In genomic region chr17:39208893-39209292, GRCh38 we compare ENCODE assay signal across 9 cellular contexts. TPM values are rescaled to one million over a fixed set of nuclear protein-coding genes. Genes with fewer than 3 reads are reported as not detected.
A peak's percentile ranks its signal among the peaks of the same experiment; 100 is the strongest.
DNase-seq lines count a peak whose midpoint lies in the region; ATAC-seq and TF ChIP-seq lines count a peak whose summit lies in the region.
"Had no signal": no experiment of that assay in that cellular context is flagged by ENCODE, and none has a peak within 500 bp of the region (broad histone marks: within the 10 kb centered on the region; RNA-seq: fewer than 3 reads in every experiment).

No MANE protein-coding gene starts in this region.

- no peaks in the 10 kb centered on the region for H3K79me1 ChIP-seq in neuronal stem cell (ENCODE audit: low read depth, low read length)

- H3K4me2 ChIP-seq in neuronal stem cell (ENCODE audit: insufficient read depth, low read length, poor library complexity, severe bottlenecking) = no peak overlapping the region

- ATAC-seq in activated CD4-positive, alpha-beta T cell treated with anti-CD3 and anti-CD28 coated beads for 36 hours = peak; percentile 7
- peak; percentile 51 for ATAC-seq in HG03520 (IDR thresholded peaks at IDR 0.05; ENCODE audit: unreplicated experiment)

- H2BK5ac ChIP-seq in neuronal stem cell (ENCODE audit: low read length) = no peak overlapping the region

- no peaks in the 10 kb centered on the region for H3K9me3 Mint-ChIP-seq in activated CD4-positive, alpha-beta T cell treated with anti-CD3 and anti-CD28 coated beads for 36 hours (ENCODE audit: low read depth)

- POLR2A ChIA-PET in activated CD4-positive, alpha-beta T cell treated with anti-CD3 and anti-CD28 coated beads for 36 hours (lab: Charles Lee) = interaction anchor here (0.7 to 1.3 kb wide), 3 partner anchors 9 to 107 kb away, joined by 3 to 6 read pairs (median 4); partner anchors contain the start of gene RPL19

- H3K4ac ChIP-seq in neuronal stem cell (ENCODE audit: low read length) = no peak overlapping the region

- peak overlapping the region; percentile 2 for H2BK15ac ChIP-seq in neuronal stem cell (ENCODE audit: low read length)

- peaks cover 14 to 16% of the 10 kb centered on the region in 2 donors for H3K4me1 ChIP-seq in neuronal stem cell (ENCODE audit: control insufficient read depth in 2 of 2, insufficient read depth in 1 of 2, low read depth in 1 of 2, low read length in 2 of 2)
- peaks cover 20% of the 10 kb centered on the region for H3K4me1 ChIP-seq in effector memory CD4-positive, alpha-beta T cell (ENCODE audit: control insufficient read depth, insufficient read depth, low read length, poor library complexity, severe bottlenecking)

- H2BK120ac ChIP-seq in neuronal stem cell (ENCODE audit: low read depth, low read length) = no peak overlapping the region

- intact Hi-C loops in activated CD4-positive, alpha-beta T cell treated with anti-CD3 and anti-CD28 coated beads for 36 hours (cut with DNase I, micrococcal nuclease) = loop anchor here (5.0 to 10.0 kb wide), 3 partner anchors 256 to 416 kb away; partner anchors contain the start of genes CDK12 (in 1 of the 2) and PPP1R1B (in 1 of the 2)

- CTCF ChIA-PET in activated CD4-positive, alpha-beta T cell treated with anti-CD3 and anti-CD28 coated beads for 36 hours (lab: Charles Lee) = interaction anchor here (0.5 to 8.2 kb wide), 6 partner anchors 9 to 418 kb away, joined by 3 to 170 read pairs (median 11); partner anchors contain the start of genes PPP1R1B and RPL19

- peak overlapping the region; percentile 16 for H3K18ac ChIP-seq in neuronal stem cell (ENCODE audit: low read length)

- H3K27ac ChIP-seq in WERI-Rb-1 (no peak overlapping the region), neuronal stem cell (replicated peaks; ENCODE audit: low read length) (no peak overlapping the region)
- no peak overlapping the region for H3K27ac ChIP-seq in effector memory CD4-positive, alpha-beta T cell (ENCODE audit: insufficient read depth, low read length, poor library complexity, severe bottlenecking)

- no peak overlapping the region for H3K14ac ChIP-seq in neuronal stem cell (ENCODE audit: low read length)

- H2AK5ac ChIP-seq in neuronal stem cell (ENCODE audit: low read depth, low read length) = no peak overlapping the region

- no CpG with 5 or more reads among the region's 8 CpGs for WGBS in neuronal stem cell (ENCODE audit: extremely low coverage in 2 of 2, insufficient read length in 2 of 2, insufficient replicate concordance in 1 of 2), 2 donors

- H3K9ac ChIP-seq in neuronal stem cell (ENCODE audit: low read depth, low read length, poor library complexity) = no peak overlapping the region

- peak overlapping the region; percentile 38 for H3K4me3 Mint-ChIP-seq in activated CD4-positive, alpha-beta T cell treated with anti-CD3 and anti-CD28 coated beads for 36 hours

- no peak overlapping the region for H4K91ac ChIP-seq in neuronal stem cell (ENCODE audit: low read depth, low read length, poor library complexity)

- no peak overlapping the region for H4K8ac ChIP-seq in neuronal stem cell (ENCODE audit: low read depth, low read length)

- peaks cover 35% of the 10 kb centered on the region for H3K4me1 Mint-ChIP-seq in activated CD4-positive, alpha-beta T cell treated with anti-CD3 and anti-CD28 coated beads for 36 hours

- TF ChIP-seq CTCF in WERI-Rb-1 (IDR thresholded peaks at IDR 0.05; ENCODE audit: low read depth, low read length) = no peak

- peak; percentile 63 for DNase-seq in activated CD4-positive, alpha-beta T cell treated with anti-CD3 and anti-CD28 coated beads for 36 hours
- no peak for DNase-seq in activated CD4-positive, alpha-beta T cell treated with anti-CD3 and anti-CD28 coated beads, Interleukin-2, amount 50 U/mL, for 4 hours
- DNase-seq in WERI-Rb-1 (peak; percentile 40), neuronal stem cell (ENCODE audit: low spot score) (no peak), retina (no peak), T1000 (lab: John Stamatoyannopoulos, UW) (no peak)
- no peak for DNase-seq in effector memory CD4-positive, alpha-beta T cell

- no peak overlapping the region for H3K27ac Mint-ChIP-seq in activated CD4-positive, alpha-beta T cell treated with anti-CD3 and anti-CD28 coated beads for 36 hours

- H3K36me3 Mint-ChIP-seq in activated CD4-positive, alpha-beta T cell treated with anti-CD3 and anti-CD28 coated beads for 36 hours (ENCODE audit: low read depth) = peaks cover 13% of the 10 kb centered on the region

- H3K36me3 ChIP-seq in WERI-Rb-1 (peaks cover 13% of the 10 kb centered on the region), neuronal stem cell (replicated peaks in 1 of 2; ENCODE audit: control insufficient read depth in 2 of 2, insufficient read depth in 2 of 2, low read length in 2 of 2) (peaks cover 10 to 14% of the 10 kb centered on the region in 2 donors)
- peaks cover 13% of the 10 kb centered on the region for H3K36me3 ChIP-seq in effector memory CD4-positive, alpha-beta T cell (ENCODE audit: control insufficient read depth, insufficient read depth, low read length)

- no peak overlapping the region for H2BK12ac ChIP-seq in neuronal stem cell (ENCODE audit: low read length)

- H3K27me3 Mint-ChIP-seq in activated CD4-positive, alpha-beta T cell treated with anti-CD3 and anti-CD28 coated beads for 36 hours = no peaks in the 10 kb centered on the region

- no peak overlapping the region for H3K23ac ChIP-seq in neuronal stem cell (ENCODE audit: low read depth, low read length, poor library complexity)

- H2AFZ ChIP-seq in neuronal stem cell (ENCODE audit: low read length) = no peak overlapping the region

- H3K9me3 ChIP-seq in WERI-Rb-1 (ENCODE audit: severe bottlenecking) = no peaks in the 10 kb centered on the region
- H3K9me3 ChIP-seq in neuronal stem cell (replicated peaks in 1 of 2; ENCODE audit: control insufficient read depth in 2 of 2, insufficient read depth in 1 of 2, low read depth in 1 of 2, low read length in 2 of 2) = no peaks in the 10 kb centered on the region
- no peaks in the 10 kb centered on the region for H3K9me3 ChIP-seq in effector memory CD4-positive, alpha-beta T cell (ENCODE audit: control insufficient read depth, low read length)

- H3K27me3 ChIP-seq in WERI-Rb-1 (ENCODE audit: insufficient read depth, low read depth, severe bottlenecking) = no peaks in the 10 kb centered on the region
- H3K27me3 ChIP-seq in neuronal stem cell (ENCODE audit: control insufficient read depth in 3 of 3, insufficient read depth in 3 of 3, low read depth in 1 of 3, low read length in 3 of 3) = peaks cover 0 to 56% (median 15%) of the 10 kb centered on the region in 3 experiments
- H3K27me3 ChIP-seq in effector memory CD4-positive, alpha-beta T cell (replicated peaks; ENCODE audit: control insufficient read depth, insufficient read depth, low read length, poor library complexity, severe bottlenecking) = no peaks in the 10 kb centered on the region

- no peak overlapping the region for H3K4me3 ChIP-seq in WERI-Rb-1 (ENCODE audit: low read depth, low read length)
- no peak overlapping the region for H3K4me3 ChIP-seq in neuronal stem cell (ENCODE audit: low read length in 2 of 2)
- no peak overlapping the region for H3K4me3 ChIP-seq in effector memory CD4-positive, alpha-beta T cell (ENCODE audit: insufficient read depth, low read depth, low read length, poor library complexity, severe bottlenecking)

RNA-seq across cellular contexts. Expression of gene RPL19, which starts 8.8 kb away (rescaled TPM):
- total RNA-seq in activated CD4-positive, alpha-beta T cell treated with anti-CD3 and anti-CD28 coated beads for 36 hours = 1,000 to 10,000 TPM; 2,801 to 2,985 TPM
- polyA plus RNA-seq in neuronal stem cell (2013, experiment 1 of 2) = 2,934 TPM
- polyA plus RNA-seq in neuronal stem cell (2013, experiment 2 of 2) = 2,874 TPM

RNA-seq across cellular contexts. Expression of gene CACNB1, which starts 11.4 kb away (rescaled TPM):
- 10 to 100 TPM; 11.8 to 12.3 TPM for total RNA-seq in activated CD4-positive, alpha-beta T cell treated with anti-CD3 and anti-CD28 coated beads for 36 hours
- 5.8 TPM for polyA plus RNA-seq in neuronal stem cell (2013, experiment 1 of 2)
- polyA plus RNA-seq in neuronal stem cell (2013, experiment 2 of 2) = 5.9 TPM

RNA-seq across cellular contexts. Expression of gene STAC2, which starts 16.9 kb away (rescaled TPM):
- total RNA-seq in activated CD4-positive, alpha-beta T cell treated with anti-CD3 and anti-CD28 coated beads for 36 hours = not detected
- 3.2 TPM for polyA plus RNA-seq in neuronal stem cell (2013, experiment 1 of 2)
- 3.3 TPM for polyA plus RNA-seq in neuronal stem cell (2013, experiment 2 of 2)
- total RNA-seq: kidney epithelial cell had no signal

RNA-seq across cellular contexts. Expression of gene ARL5C, which starts 42.9 kb away (rescaled TPM):
- not detected for total RNA-seq in activated CD4-positive, alpha-beta T cell treated with anti-CD3 and anti-CD28 coated beads for 36 hours
- not detected for polyA plus RNA-seq in neuronal stem cell (2013, experiment 1 of 2)
- not detected for polyA plus RNA-seq in neuronal stem cell (2013, experiment 2 of 2)
- total RNA-seq: kidney epithelial cell had no signal

RNA-seq across cellular contexts. Expression of gene PLXDC1, which starts 57.5 kb away (rescaled TPM):
- total RNA-seq in activated CD4-positive, alpha-beta T cell treated with anti-CD3 and anti-CD28 coated beads for 36 hours = 1 to 10 TPM; 1.2 to 2.4 TPM
- polyA plus RNA-seq in neuronal stem cell (2013, experiment 1 of 2) = 0.56 TPM
- 0.46 TPM for polyA plus RNA-seq in neuronal stem cell (2013, experiment 2 of 2)

Comparison
In these comparisons a context has a peak if more than half of its experiments do, and no peak if none do; other contexts are left out.
1. DNase-seq: peak in activated CD4-positive, alpha-beta T cell treated with anti-CD3 and anti-CD28 coated beads for 36 hours (single experiment) and WERI-Rb-1 (single experiment); none in activated CD4-positive, alpha-beta T cell treated with anti-CD3 and anti-CD28 coated beads, Interleukin-2, amount 50 U/mL, for 4 hours (0 of 2), neuronal stem cell (single experiment), retina (single experiment), effector memory CD4-positive, alpha-beta T cell (0 of 3) and T1000 (single experiment).